9 cellular contexts compared by ENCODE assay signal in genomic region chr5:113520429-113520828, GRCh38.
DNase-seq lines count a peak whose midpoint lies in the region; ATAC-seq and TF ChIP-seq lines count a peak whose summit lies in the region.
"Had no signal": no experiment of that assay in that cellular context is flagged by ENCODE, and none has a peak within 500 bp of the region (broad histone marks: within the 10 kb centered on the region; RNA-seq: fewer than 3 reads in every experiment).

No MANE protein-coding gene starts in this region.

- DNase-seq in erythroblast (lab: John Stamatoyannopoulos, UW), result peak; percentile 5 to 36
- no peak for DNase-seq in T1000 (lab: John Stamatoyannopoulos, UW)
- no peak for DNase-seq in activated naive CD4-positive, alpha-beta T cell treated with Interleukin-2 at 50 U/mL for 16 hours
- DNase-seq in anterior cingulate cortex (lab: John Stamatoyannopoulos, UW), result no peak
- DNase-seq in NCI-H345 treated with DMSO at 0.1 percent for 48 hours (lab: John Stamatoyannopoulos, UW; ENCODE audit: unreplicated experiment), result no peak

- peak; percentile 67 for ATAC-seq in GM18499 (IDR thresholded peaks at IDR 0.05; ENCODE audit: insufficient read depth, unreplicated experiment)
- peak; percentile 76 for ATAC-seq in GM21360 (IDR thresholded peaks at IDR 0.05; ENCODE audit: unreplicated experiment)
- ATAC-seq in HG03342 (IDR thresholded peaks at IDR 0.05; ENCODE audit: unreplicated experiment), result peak; percentile 79
- ATAC-seq: Panc1 had no signal

- no peak for TF ChIP-seq POLR2A in erythroblast (IDR thresholded peaks at IDR 0.05; ENCODE audit: low read length)

Comparison
In these comparisons a context has a peak if more than half of its experiments do, and no peak if none do; other contexts are left out.
1. DNase-seq: peak in erythroblast (2 of 2); none in T1000 (single experiment), activated naive CD4-positive, alpha-beta T cell treated with Interleukin-2 at 50 U/mL for 16 hours (single experiment), anterior cingulate cortex (0 of 58) and NCI-H345 treated with DMSO at 0.1 percent for 48 hours (single experiment).
2. Peak in every context shown above with its lines, with median percentiles within 50 percentile points of each other: ATAC-seq.